ENCODE assay signal across 9 cellular contexts in the genomic region with DNA sequence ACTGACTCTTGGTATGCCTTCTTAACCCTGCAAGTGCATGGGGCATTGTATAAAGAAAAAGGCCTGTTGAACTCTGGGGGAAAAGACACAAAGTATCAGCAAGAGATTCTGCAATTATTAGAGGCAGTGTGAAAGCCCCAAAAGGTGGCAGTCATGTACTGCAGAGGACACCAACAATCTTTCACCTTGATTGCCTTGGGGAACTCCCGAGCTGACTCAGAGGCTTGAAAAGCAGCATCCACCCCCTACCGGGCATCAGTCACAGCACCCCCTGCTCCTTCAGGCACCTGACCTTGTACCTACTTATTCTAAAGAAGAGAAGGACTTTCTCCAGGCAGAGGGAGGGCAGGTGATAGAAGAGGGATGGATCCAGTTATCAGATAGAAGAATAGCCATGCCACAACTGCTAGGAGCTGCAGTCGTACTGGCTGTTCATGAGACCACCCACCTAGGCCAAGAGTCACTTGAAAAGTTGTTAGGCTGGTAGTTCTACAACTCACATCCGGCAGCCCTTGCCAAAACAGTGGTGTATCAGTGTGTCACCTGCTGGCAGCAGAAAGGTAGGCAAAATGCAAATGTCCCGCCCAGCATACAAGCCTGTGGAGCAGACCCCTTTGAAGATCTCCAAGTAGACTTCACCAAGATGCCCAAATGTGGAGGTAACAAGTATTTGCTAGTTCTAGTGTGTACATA.
DNase-seq lines count a peak whose midpoint lies in the region; ATAC-seq and TF ChIP-seq lines count a peak whose summit lies in the region.
"Had no signal": no experiment of that assay in that cellular context is flagged by ENCODE, and none has a peak within 500 bp of the region (broad histone marks: within the 10 kb centered on the region; RNA-seq: fewer than 3 reads in every experiment).

No MANE protein-coding gene starts in this region.

- H4K20me1 ChIP-seq in MM.1S (ENCODE audit: insufficient read depth, low read length), result no peaks in the 10 kb centered on the region

- intact Hi-C loops in lower leg skin (cut with DNase I; ENCODE audit: low total_unique reads), result no loop called here

- H3K36me3 ChIP-seq in MM.1S (replicated peaks; ENCODE audit: insufficient read depth, low read length), result no peaks in the 10 kb centered on the region
- no peaks in the 10 kb centered on the region for H3K36me3 ChIP-seq in kidney epithelial cell (ENCODE audit: control insufficient read depth, insufficient read depth, low read length)

- no peaks in the 10 kb centered on the region for H3K9me3 ChIP-seq in MM.1S (replicated peaks; ENCODE audit: insufficient read depth, low read length)

- H3K27me3 ChIP-seq in MM.1S (replicated peaks; ENCODE audit: insufficient read depth, low read length) (no peaks in the 10 kb centered on the region), kidney epithelial cell (ENCODE audit: control insufficient read depth, insufficient read depth, low read length) (no peaks in the 10 kb centered on the region)

- ATAC-seq in HG02610 (IDR thresholded peaks at IDR 0.05; ENCODE audit: unreplicated experiment), result peak; percentile 81

- no peaks in the 10 kb centered on the region for H3K9me2 ChIP-seq in MM.1S (replicated peaks; ENCODE audit: insufficient read depth, low read length)

- H3K9ac ChIP-seq in MM.1S (ENCODE audit: low read length), result no peak overlapping the region

- no peak for TF ChIP-seq POLR2A in lower leg skin (IDR thresholded peaks at IDR 0.05)

- no peaks in the 10 kb centered on the region for H3K79me2 ChIP-seq in MM.1S (ENCODE audit: low read length)

- no peak overlapping the region for H3K27ac ChIP-seq in MM.1S (ENCODE audit: low read length)

- peak; percentile 20; the same call in 1 of the 2 replicates for TF ChIP-seq CTCF in MM.1S (IDR thresholded peaks at IDR 0.05; ENCODE audit: low read length)
- TF ChIP-seq CTCF in kidney epithelial cell (IDR thresholded peaks at IDR 0.05; ENCODE audit: insufficient read depth, low read length, poor library complexity, severe bottlenecking), result peak; percentile 12
- no peak for TF ChIP-seq CTCF in lower leg skin (IDR thresholded peaks at IDR 0.05)

- no peak overlapping the region for H3K4me2 ChIP-seq in MM.1S (ENCODE audit: low read depth, low read length)

- H2AFZ ChIP-seq in MM.1S (ENCODE audit: low read length), result no peak overlapping the region

- whole genome bisulfite sequencing in lower leg skin, 2 donors, result 56 to 63% methylated on average over 5 of the region's 5 CpGs

- H3K4me3 ChIP-seq in MM.1S (ENCODE audit: low read length), result no peak overlapping the region
- no peak overlapping the region for H3K4me3 ChIP-seq in kidney epithelial cell (ENCODE audit: low read depth, low read length)
- H3K4me3 ChIP-seq in lower leg skin (ENCODE audit: low read depth, poor library complexity, severe bottlenecking), result no peak overlapping the region

- H3K4me1 ChIP-seq in MM.1S (ENCODE audit: low read length), result no peaks in the 10 kb centered on the region

- H3F3A ChIP-seq in MM.1S (ENCODE audit: insufficient read depth, low read length), result no peaks in the 10 kb centered on the region

- DNase-seq in DMS53 (lab: John Stamatoyannopoulos, UW) (peak; percentile 9), DMS53 treated with DMSO at 0.1 percent for 48 hours (lab: John Stamatoyannopoulos, UW; ENCODE audit: unreplicated experiment) (no peak), MM.1S (peak; percentile 55), kidney epithelial cell (ENCODE audit: low read depth) (peak; percentile 5), NCI-H146 treated with DMSO at 0.1 percent for 48 hours (lab: John Stamatoyannopoulos, UW; ENCODE audit: unreplicated experiment) (no peak), GM19240 (ENCODE audit: insufficient read length, low spot score) (no peak), lower leg skin (ENCODE audit: low spot score in 2 of 2) (no peak)
- DNase-seq: 8988T had no signal

Comparison
In these comparisons a context has a peak if more than half of its experiments do, and no peak if none do; other contexts are left out.
1. DNase-seq: peak in DMS53 (single experiment), MM.1S (single experiment) and kidney epithelial cell (single experiment); none in DMS53 treated with DMSO at 0.1 percent for 48 hours (single experiment), NCI-H146 treated with DMSO at 0.1 percent for 48 hours (single experiment), GM19240 (single experiment) and lower leg skin (0 of 2).
2. CTCF ChIP-seq: peak in MM.1S (single experiment) and kidney epithelial cell (single experiment); none in lower leg skin (0 of 3).